8 cellular contexts compared by ENCODE assay signal in genomic region chr12:119661882-119662281, GRCh38.
"Had no signal": no experiment of that assay in that cellular context is flagged by ENCODE, and none has a peak within 500 bp of the region (broad histone marks: within the 10 kb centered on the region; RNA-seq: fewer than 3 reads in every experiment).

No MANE protein-coding gene starts in this region.

- H3K27ac ChIP-seq: HL-60 had no signal

- H3K4me3 ChIP-seq: GM23338 had no signal

- FAIRE-seq: H1, H54, HepG2 had no signal

- H2AFZ ChIP-seq: GM23338 had no signal

- H3K4me2 ChIP-seq: GM23338 had no signal

- ATAC-seq: GM23338, HepG2 had no signal

- DNase-seq: H9, HCEC 1CT, KG1 had no signal
